In genomic region chr2:95159690-95160449, GRCh38 we compare ENCODE assay signal across 8 cellular contexts.
A peak's percentile ranks its signal among the peaks of the same experiment; 100 is the strongest.
DNase-seq lines count a peak whose midpoint lies in the region; ATAC-seq and TF ChIP-seq lines count a peak whose summit lies in the region.

ZNF514 (minus strand) TSS chr2:95159848; CDS start chr2:95153253, 6,595 bp downstream.

- peak within 1 kb of the TSS; percentile 83 for H3K4me3 ChIP-seq in AG10803 (ENCODE audit: low read length)

- H3K36me3 Mint-ChIP-seq in effector memory CD8-positive, alpha-beta T cell (ENCODE audit: insufficient read depth), result peaks cover 3% of the 10 kb centered on the region
- H3K36me3 Mint-ChIP-seq in memory B cell, result peaks cover 17% of the 10 kb centered on the region

- H3K4me1 Mint-ChIP-seq in effector memory CD8-positive, alpha-beta T cell (ENCODE audit: low read depth in 2 of 2), result peaks cover 14 to 26% of the 10 kb centered on the region in 2 donors
- peaks cover 11% of the 10 kb centered on the region for H3K4me1 Mint-ChIP-seq in memory B cell

- TF ChIP-seq CTCF in AG10803 (conservative IDR thresholded peaks at IDR 0.05; ENCODE audit: low read length), result no peak

- peak; percentile 84 for ATAC-seq in GM19043 (IDR thresholded peaks at IDR 0.05; ENCODE audit: low read depth, unreplicated experiment)
- ATAC-seq in HG03196 (IDR thresholded peaks at IDR 0.05; ENCODE audit: unreplicated experiment), result peak; percentile 71
- ATAC-seq in effector memory CD8-positive, alpha-beta T cell (replicated peaks), result peak; percentile 88
- peak; percentile 92 for ATAC-seq in memory B cell (ENCODE audit: low read depth)

- H3K9me3 Mint-ChIP-seq in effector memory CD8-positive, alpha-beta T cell, result no peaks in the 10 kb centered on the region
- peaks cover 6% of the 10 kb centered on the region for H3K9me3 Mint-ChIP-seq in memory B cell

- H3K4me3 Mint-ChIP-seq in effector memory CD8-positive, alpha-beta T cell, result peak within 1 kb of the TSS; percentile 89 to 92
- H3K4me3 Mint-ChIP-seq in memory B cell, result peak within 1 kb of the TSS; percentile 90

- peak; percentile 72 for DNase-seq in AG10803 (ENCODE audit: low read depth)
- peak; percentile 75 for DNase-seq in NCI-H748 (lab: John Stamatoyannopoulos, UW; ENCODE audit: unreplicated experiment)
- DNase-seq in activated CD8-positive, alpha-beta memory T cell treated with anti-CD3 and anti-CD28 coated beads for 1 hour (ENCODE audit: extremely low read depth in 1 of 2, low read depth in 1 of 2), result peak; percentile 25 to 69
- DNase-seq in effector memory CD8-positive, alpha-beta T cell, result peak; percentile 65 to 81 (median 75)
- peak; percentile 63 to 69 for DNase-seq in memory B cell (ENCODE audit: low spot score in 2 of 2)
- DNase-seq in stimulated activated CD4-positive, alpha-beta T cell treated with anti-CD3 and anti-CD28 coated beads, TNF-alpha, amount 100 ng/mL, for 4 hours (ENCODE audit: low read depth in 3 of 3), result peak; percentile 51 to 58 (median 58)

- peak within 1 kb of the TSS; percentile 72 to 94 for H3K27ac Mint-ChIP-seq in effector memory CD8-positive, alpha-beta T cell
- peak within 1 kb of the TSS; percentile 56 for H3K27ac Mint-ChIP-seq in memory B cell

- no peaks in the 10 kb centered on the region for H3K27me3 Mint-ChIP-seq in effector memory CD8-positive, alpha-beta T cell
- H3K27me3 Mint-ChIP-seq in memory B cell, result no peaks in the 10 kb centered on the region

Comparison
In these comparisons a context has a peak if more than half of its experiments do, and no peak if none do; other contexts are left out.
1. Peak in every context shown above with its lines: DNase-seq, ATAC-seq and H3K4me3 ChIP-seq.